Comparison of ENCODE assay signal across 1 cellular context in the genomic region with DNA sequence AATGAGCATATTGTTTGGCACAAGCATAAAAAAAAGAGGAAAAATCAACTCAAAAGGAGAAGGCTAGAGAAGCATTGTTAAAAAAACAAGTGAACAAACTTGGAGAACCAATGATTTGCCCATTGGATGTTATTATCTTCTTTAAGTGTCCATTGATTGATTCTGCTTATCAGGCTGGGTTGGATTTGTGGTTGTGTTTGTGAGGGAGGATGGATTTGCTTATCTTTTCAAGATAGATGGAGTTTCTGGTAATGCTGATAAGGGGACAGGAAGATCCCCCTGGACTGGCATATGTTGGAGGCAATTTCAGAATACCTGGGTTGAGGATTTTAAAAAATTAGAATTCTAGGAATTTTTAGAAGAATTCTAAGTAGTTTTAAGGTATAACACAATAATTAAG.
TF ChIP-seq lines count a peak whose summit lies in the region.

No MANE protein-coding gene starts in this region.

TF ChIP-seq in K562, 482 proteins besides CTCF, POLR2A, EP300 and RAD21:
- peak; percentile 55 for TF ChIP-seq CBFA2T3 (IDR thresholded peaks at IDR 0.05)
- TF ChIP-seq ARID1B (IDR thresholded peaks at IDR 0.05) = no peak
- no peak for TF ChIP-seq ILF3 (IDR thresholded peaks at IDR 0.05; ENCODE audit: borderline replicate concordance)
- no peak for TF ChIP-seq GATAD2A (IDR thresholded peaks at IDR 0.05)
- TF ChIP-seq DMBX1 (CRISPR knock-in tag; IDR thresholded peaks at IDR 0.05; ENCODE audit: borderline replicate concordance) = no peak
